ENCODE assay signal across 22 cellular contexts in the genomic region with DNA sequence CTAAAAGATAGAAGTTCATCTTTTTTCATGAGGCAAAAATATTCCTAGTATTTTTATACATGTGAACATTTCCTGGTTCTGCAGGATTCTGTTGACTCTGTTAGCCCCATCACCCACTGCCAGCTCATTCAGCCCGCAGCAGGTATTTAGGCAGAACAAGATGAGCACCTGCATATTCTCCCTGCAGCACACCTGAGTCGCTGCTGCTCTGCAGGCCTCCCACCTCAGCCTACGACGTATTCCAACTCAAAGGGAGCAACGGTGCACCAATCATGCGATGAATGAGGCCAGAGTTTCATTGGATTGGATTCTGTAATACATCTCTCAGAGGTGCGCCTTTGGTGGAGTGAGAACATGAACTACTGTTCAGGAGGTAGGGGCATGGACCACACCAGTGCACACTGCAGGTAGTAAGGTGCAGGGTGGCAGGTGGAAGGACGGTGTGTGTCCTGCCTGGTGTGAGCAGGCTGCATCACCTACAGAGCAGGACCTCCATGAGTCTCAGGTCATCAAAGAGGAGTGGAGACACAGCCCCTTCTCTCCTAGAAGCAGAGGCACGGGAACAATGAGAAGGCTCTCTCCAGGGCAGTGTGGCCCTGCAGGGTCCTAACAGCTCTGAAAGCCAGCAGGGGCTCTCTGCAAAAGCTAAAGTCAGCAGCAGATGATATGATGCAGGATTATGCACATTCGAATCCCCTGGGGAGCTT.
DNase-seq lines count a peak whose midpoint lies in the region; FAIRE-seq and TF ChIP-seq lines count a peak whose summit lies in the region.
"Had no signal": no experiment of that assay in that cellular context is flagged by ENCODE, and none has a peak within 500 bp of the region (broad histone marks: within the 10 kb centered on the region; RNA-seq: fewer than 3 reads in every experiment).

No MANE protein-coding gene starts in this region.

- no peak overlapping the region for H3K23ac ChIP-seq in H1 (ENCODE audit: insufficient read length)

- H3K9me3 ChIP-seq in H1 (ENCODE audit: insufficient read depth in 2 of 2, low read depth in 1 of 2, low read length in 1 of 2): no peaks in the 10 kb centered on the region
- H3K9me3 ChIP-seq: Caco-2 had no signal

- FAIRE-seq in H1 (lab: Jason Lieb, UNC): no peak
- FAIRE-seq: G401.6, HepG2, RCC 7860 had no signal

- peak overlapping the region; percentile 79 for H4K91ac ChIP-seq in H1 (replicated peaks; ENCODE audit: insufficient read length, low read length)

- no peak overlapping the region for H4K5ac ChIP-seq in H1 (ENCODE audit: insufficient read length, low read depth, low read length)

- no peak for TF ChIP-seq EP300 in H1 (IDR thresholded peaks at IDR 0.05; ENCODE audit: borderline replicate concordance in 1 of 2, low read depth in 2 of 2, low read length in 2 of 2)

- H3K4me2 ChIP-seq in H1 (ENCODE audit: insufficient read depth in 1 of 2, low read depth in 2 of 2, low read length in 2 of 2): 0 out of 4 replicates have a peak overlapping the region, but pooled peaks of 1 of the 2 experiments have one; percentile 16

- peak overlapping the region; percentile 22 for H3K4ac ChIP-seq in H1 (replicated peaks; ENCODE audit: insufficient read length, low read depth, low read length)

- peak overlapping the region; percentile 72; the same call in 1 of the 2 replicates for H2BK12ac ChIP-seq in H1 (ENCODE audit: low read depth, low read length)

- no peak overlapping the region for H4K8ac ChIP-seq in H1 (ENCODE audit: extremely low read depth, insufficient read depth, low read length)

- CTCF ChIA-PET in H1 (lab: Charles Lee; ENCODE audit: partially characterized antibody): interaction anchor here (0.6 to 17.3 kb wide), 10 partner anchors 11 to 191 kb away, joined by 3 to 236 read pairs (median 4); no protein-coding TSS in a partner anchor
- CTCF ChIA-PET in RWPE1 (lab: Yijun Ruan, JAX): interaction anchor here (0.6 kb wide), 1 partner anchor 526 kb away, joined by 3 read pairs; no protein-coding TSS in a partner anchor

- no peak for TF ChIP-seq RAD21 in H1 (IDR thresholded peaks at IDR 0.05 in 1 of 2, conservative IDR thresholded peaks at IDR 0.05 in 1 of 2; ENCODE audit: low read depth in 2 of 2, low read length in 2 of 2)

- peaks cover 8% of the 10 kb centered on the region for H3K27me3 Mint-ChIP-seq in mesothelial cell of epicardium (ENCODE audit: low read depth)
- H3K27me3 Mint-ChIP-seq: B cell; CD4-positive, alpha-beta T cell had no signal

- no peaks in the 10 kb centered on the region for H3K79me1 ChIP-seq in H1 (ENCODE audit: low read depth, low read length)

- no peak overlapping the region for H3K4me3 ChIP-seq in H1 (ENCODE audit: extremely low read depth in 1 of 4, insufficient read depth in 2 of 4, low read depth in 3 of 4, low read length in 4 of 4)
- H3K4me3 ChIP-seq: SK-N-MC had no signal

- no peaks in the 10 kb centered on the region for H3K27me3 ChIP-seq in H1 (replicated peaks in 1 of 4; ENCODE audit: control insufficient read depth in 3 of 4, extremely low read depth in 1 of 4, insufficient read depth in 3 of 4, low read length in 3 of 4)

- no peaks in the 10 kb centered on the region for H4K20me1 ChIP-seq in H1 (replicated peaks in 1 of 2; ENCODE audit: control insufficient read depth in 1 of 2, insufficient read depth in 2 of 2, low read length in 2 of 2)

- H3K4me1 Mint-ChIP-seq in mesothelial cell of epicardium: peaks cover 7% of the 10 kb centered on the region
- H3K4me1 Mint-ChIP-seq: B cell had no signal

- H2AK5ac ChIP-seq in H1 (ENCODE audit: low read depth, low read length): 0 out of 2 replicates have a peak overlapping the region, but pooled peaks have one; percentile 32

- H3K56ac ChIP-seq in H1 (replicated peaks; ENCODE audit: insufficient read length, low read depth, low read length): no peak overlapping the region

- peak overlapping the region; percentile 23 for H2BK15ac ChIP-seq in H1 (ENCODE audit: low read length)

- TF ChIP-seq POLR2A in H1 (IDR thresholded peaks at IDR 0.05; ENCODE audit: control extremely low read depth in 1 of 2, low read depth in 2 of 2, low read length in 2 of 2): no peak

- peak overlapping the region; percentile 66; the same call in 1 of the 2 replicates for H2BK20ac ChIP-seq in H1 (ENCODE audit: low read length)

- peak overlapping the region; percentile 76 for H2BK5ac ChIP-seq in H1 (ENCODE audit: low read depth, low read length)

- no peak overlapping the region for H3K27ac Mint-ChIP-seq in mesothelial cell of epicardium
- H3K27ac Mint-ChIP-seq: B cell; CD4-positive, alpha-beta T cell had no signal

- H3K36me3 Mint-ChIP-seq in mesothelial cell of epicardium: no peaks in the 10 kb centered on the region

- no peaks in the 10 kb centered on the region for H3K79me2 ChIP-seq in H1 (ENCODE audit: control insufficient read depth in 1 of 2, insufficient read depth in 2 of 2, low read length in 2 of 2)

- POLR2A ChIA-PET in H1 (lab: Charles Lee; ENCODE audit: partially characterized antibody): interaction anchor here (0.6 to 0.9 kb wide), 3 partner anchors 13 to 199 kb away, joined by 3 read pairs; no protein-coding TSS in a partner anchor
- POLR2A ChIA-PET in RWPE1 (lab: Yijun Ruan, JAX; ENCODE audit: low non-redundant PET): no interaction called here

- H3K36me3 ChIP-seq in H1 (ENCODE audit: control insufficient read depth in 2 of 4, insufficient read depth in 4 of 4, low read length in 3 of 4): no peaks in the 10 kb centered on the region

- peaks cover 0 to 8% (median 7%) of the 10 kb centered on the region in 4 experiments; a peak in 6 of 7 replicates for H3K4me1 ChIP-seq in H1 (replicated peaks in 1 of 4; ENCODE audit: control insufficient read depth in 3 of 4, insufficient read depth in 4 of 4, low read length in 3 of 4)
- H3K4me1 ChIP-seq: Caco-2 had no signal

- H2BK120ac ChIP-seq in H1 (replicated peaks; ENCODE audit: low read depth, low read length): no peak overlapping the region

- no peaks in the 10 kb centered on the region for H3K23me2 ChIP-seq in H1 (ENCODE audit: low read depth, low read length)

- no peak overlapping the region for H3K9ac ChIP-seq in H1 (replicated peaks in 1 of 4; ENCODE audit: extremely low read depth in 1 of 4, low read depth in 3 of 4, low read length in 3 of 4)

- H3K4me3 Mint-ChIP-seq in mesothelial cell of epicardium: no peak overlapping the region
- H3K4me3 Mint-ChIP-seq: B cell; CD4-positive, alpha-beta T cell had no signal

- DNase-seq in NCI-H1417 (lab: John Stamatoyannopoulos, UW): peak in 2 of 3 experiments; percentile 8 to 19
- no peak for DNase-seq in NCI-H1417 treated with DMSO at 0.1 percent for 48 hours (lab: John Stamatoyannopoulos, UW)
- DNase-seq in NCI-H146 (lab: John Stamatoyannopoulos, UW): peak; percentile 51
- no peak for DNase-seq in H1 (ENCODE audit: low read depth in 1 of 2, low spot score in 2 of 2)
- peak; percentile 45 for DNase-seq in putamen (ENCODE audit: low spot score)
- DNase-seq in kidney glomerular epithelial cell (lab: John Stamatoyannopoulos, UW): no peak
- DNase-seq in RWPE1 (ENCODE audit: low spot score): no peak
- no peak for DNase-seq in mesothelial cell of epicardium (ENCODE audit: low spot score in 2 of 2, unreplicated experiment in 2 of 2)
- DNase-seq: Caco-2; CD4-positive, alpha-beta T cell; KBM-7; NCI-H1105 treated with DMSO at 0.1 percent for 48 hours; NCI-H2081 treated with DMSO at 0.1 percent for 48 hours; NCI-H2227 treated with DMSO at 0.1 percent for 48 hours; NCI-H526 treated with DMSO at 0.1 percent for 48 hours; Right ventricle myocardium superior had no signal

- H3K14ac ChIP-seq in H1 (ENCODE audit: insufficient read length): no peak overlapping the region

- H2AFZ ChIP-seq in H1 (ENCODE audit: low read length): no peak overlapping the region

- H3K18ac ChIP-seq in H1 (ENCODE audit: extremely low read depth, low read length): peak overlapping the region; percentile 73

- H3K27ac ChIP-seq in H1 (ENCODE audit: low read depth, low read length) (no peak overlapping the region), RWPE1 (no peak overlapping the region)
- H3K27ac ChIP-seq: 22Rv1, SK-N-MC had no signal

- H3K9me3 Mint-ChIP-seq in mesothelial cell of epicardium: no peaks in the 10 kb centered on the region
- H3K9me3 Mint-ChIP-seq: CD4-positive, alpha-beta T cell had no signal

- TF ChIP-seq CTCF in H1 (IDR thresholded peaks at IDR 0.05; ENCODE audit: control extremely low read depth in 1 of 3, insufficient read depth in 1 of 3, low read depth in 1 of 3, low read length in 3 of 3) (no peak), RWPE1 (conservative IDR thresholded peaks at IDR 0.05; ENCODE audit: low read depth) (no peak), mesothelial cell of epicardium (IDR thresholded peaks at IDR 0.05; ENCODE audit: unreplicated experiment) (no peak)

- WGBS in H1 (ENCODE audit: extremely low coverage in 1 of 2, insufficient coverage in 1 of 2, insufficient read length in 1 of 2, insufficient replicate concordance in 2 of 2, low coverage in 1 of 2, low lambda C conversion rate in 2 of 2, missing lambda C conversion rate in 1 of 2), 2 experiments: 84% methylated on average over 10 of the region's 10 CpGs; no CpG with 5 or more reads in 1 of the 2 experiments

TF ChIP-seq in H1, 55 proteins besides CTCF, POLR2A, EP300 and RAD21:
- TF ChIP-seq, protein P1, sequence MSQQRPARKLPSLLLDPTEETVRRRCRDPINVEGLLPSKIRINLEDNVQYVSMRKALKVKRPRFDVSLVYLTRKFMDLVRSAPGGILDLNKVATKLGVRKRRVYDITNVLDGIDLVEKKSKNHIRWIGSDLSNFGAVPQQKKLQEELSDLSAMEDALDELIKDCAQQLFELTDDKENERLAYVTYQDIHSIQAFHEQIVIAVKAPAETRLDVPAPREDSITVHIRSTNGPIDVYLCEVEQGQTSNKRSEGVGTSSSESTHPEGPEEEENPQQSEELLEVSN (IDR thresholded peaks at IDR 0.05): 0 out of 2 replicates have a peak, but pooled peaks have one; percentile 17
- TF ChIP-seq SRF (IDR thresholded peaks at IDR 0.05; ENCODE audit: low read depth, low read length) (no peak), RXRA (IDR thresholded peaks at IDR 0.05; ENCODE audit: insufficient read depth, low read depth, low read length) (no peak)

Comparison
In these comparisons a context has a peak if more than half of its experiments do, and no peak if none do; other contexts are left out.
1. DNase-seq: peak in NCI-H1417 (2 of 3), NCI-H146 (single experiment) and putamen (single experiment); none in NCI-H1417 treated with DMSO at 0.1 percent for 48 hours (single experiment), H1 (0 of 2), kidney glomerular epithelial cell (single experiment), RWPE1 (single experiment) and mesothelial cell of epicardium (0 of 2).